Comparison of ENCODE assay signal across 8 cellular contexts in genomic region chr6:56708810-56709597, GRCh38.
A peak's percentile ranks its signal among the peaks of the same experiment; 100 is the strongest.
DNase-seq lines count a peak whose midpoint lies in the region; ATAC-seq and TF ChIP-seq lines count a peak whose summit lies in the region.

No MANE protein-coding gene starts in this region.

- H3K9me2 ChIP-seq in GM23338 (ENCODE audit: insufficient read depth) = no peaks in the 10 kb centered on the region

- peak; percentile 25 for TF ChIP-seq CTCF in AG09309 (IDR thresholded peaks at IDR 0.05; ENCODE audit: control insufficient read depth, insufficient read depth, low read depth, low read length, missing control alignments)
- TF ChIP-seq CTCF in GM23338 (conservative IDR thresholded peaks at IDR 0.05; ENCODE audit: low read depth in 2 of 2) = peak in 1 of 2 experiments; percentile 82; a peak in 3 of 4 replicates
- TF ChIP-seq CTCF in mammary epithelial cell (conservative IDR thresholded peaks at IDR 0.05 in 1 of 2, IDR thresholded peaks at IDR 0.05 in 1 of 2; ENCODE audit: extremely low read depth in 1 of 2, insufficient read depth in 1 of 2, low read depth in 1 of 2, low read length in 2 of 2) = peak; percentile 52 to 59

- peaks cover 30% of the 10 kb centered on the region for H3K4me1 ChIP-seq in GM23338 (ENCODE audit: insufficient read depth)
- H3K4me1 ChIP-seq in mammary epithelial cell (ENCODE audit: insufficient read depth, low read length) = peaks cover 14% of the 10 kb centered on the region

- H3K9ac ChIP-seq in mammary epithelial cell (ENCODE audit: insufficient read depth, low read length) = peak overlapping the region; percentile 57

- H4K20me1 ChIP-seq in GM23338 (replicated peaks; ENCODE audit: insufficient read depth) = no peaks in the 10 kb centered on the region; the same call in 1 of the 2 replicates
- no peaks in the 10 kb centered on the region for H4K20me1 ChIP-seq in mammary epithelial cell (ENCODE audit: insufficient read depth, low read length)

- BruUV-seq in mammary epithelial cell (replicated peaks; lab: Mats Ljungman, UMichigan) = no TSS peak

- H3K27me3 ChIP-seq in GM23338 (ENCODE audit: insufficient read depth) = no peaks in the 10 kb centered on the region
- no peaks in the 10 kb centered on the region for H3K27me3 ChIP-seq in mammary epithelial cell (ENCODE audit: insufficient read depth, low read length)

- H3K27me3 Mint-ChIP-seq in GM23338 (ENCODE audit: insufficient read depth, low read depth, poor library complexity) = peaks cover 2% of the 10 kb centered on the region

- H3K4me2 ChIP-seq in GM23338 = no peak overlapping the region
- H3K4me2 ChIP-seq in mammary epithelial cell (ENCODE audit: insufficient read depth, low read depth, low read length) = peak overlapping the region; percentile 90

- WGBS in mammary epithelial cell (ENCODE audit: low coverage, missing lambda C conversion rate) = 7% methylated on average over 4 of the region's 4 CpGs

- peaks cover 93% of the 10 kb centered on the region for H3K79me2 ChIP-seq in GM23338 (replicated peaks; ENCODE audit: insufficient read depth)
- peaks cover 39% of the 10 kb centered on the region for H3K79me2 ChIP-seq in mammary epithelial cell (ENCODE audit: insufficient read depth, low read length)

- dilution Hi-C loops in mammary epithelial cell (cut with HindIII; ENCODE audit: low sequenced_read_pairs) = no loop called here

- DNase-seq in AG09309 (ENCODE audit: low read depth) (no peak), GM23338 (ENCODE audit: low spot score) (peak; percentile 81), NCI-H526 treated with DMSO at 0.1 percent for 48 hours (lab: John Stamatoyannopoulos, UW) (peak; percentile 35), mammary epithelial cell (peak; percentile 68), left kidney (ENCODE audit: low read depth, low spot score) (peak; percentile 61)

- no peaks in the 10 kb centered on the region for H3F3A ChIP-seq in GM23338 (replicated peaks; ENCODE audit: low read depth)

- H3K9me3 Mint-ChIP-seq in GM23338 = no peaks in the 10 kb centered on the region

- intact Hi-C loops in mammary epithelial cell (cut with micrococcal nuclease) = loop anchor here (1.0 to 2.0 kb wide), 3 partner anchors 48 to 246 kb away; partner anchors contain the start of gene BEND6

- no peak overlapping the region for H3K27ac Mint-ChIP-seq in GM23338

- H3K4me3 ChIP-seq in AG09309 (ENCODE audit: control insufficient read depth, low read depth, low read length) (no peak overlapping the region), GM23338 (no peak overlapping the region), mammary epithelial cell (replicated peaks in 1 of 3; ENCODE audit: insufficient read depth in 1 of 3, low read depth in 2 of 3, low read length in 3 of 3) (peak overlapping the region; percentile 8 to 41 (median 39))

- H3K27ac ChIP-seq in GM23338 (ENCODE audit: low read depth) = no peak overlapping the region
- peak overlapping the region; percentile 75 for H3K27ac ChIP-seq in mammary epithelial cell (ENCODE audit: insufficient read depth, low read depth, low read length)

- H3K9me3 ChIP-seq in mammary epithelial cell (replicated peaks; ENCODE audit: insufficient read depth, low read length) = no peaks in the 10 kb centered on the region

- ATAC-seq in GM23338 (peak; percentile 24; the same call in 1 of the 3 replicates), GM18867 (IDR thresholded peaks at IDR 0.05; ENCODE audit: unreplicated experiment) (no peak), GM18511 (IDR thresholded peaks at IDR 0.05; ENCODE audit: unreplicated experiment) (no peak), HG03135 (IDR thresholded peaks at IDR 0.05; ENCODE audit: unreplicated experiment) (no peak)

- CTCF ChIA-PET in mammary epithelial cell (lab: Charles Lee; ENCODE audit: low non-redundant PET) = interaction anchor here (0.6 to 0.8 kb wide), 3 partner anchors 58 to 133 kb away, joined by 3 to 7 read pairs (median 3); no protein-coding TSS in a partner anchor

- H3K36me3 Mint-ChIP-seq in GM23338 (ENCODE audit: low read depth) = no peaks in the 10 kb centered on the region

- H2AFZ ChIP-seq in GM23338 (no peak overlapping the region), mammary epithelial cell (ENCODE audit: low read depth, low read length) (peak overlapping the region; percentile 36)

- H3K36me3 ChIP-seq in GM23338 (ENCODE audit: insufficient read depth) (no peaks in the 10 kb centered on the region), mammary epithelial cell (ENCODE audit: insufficient read depth, low read length) (no peaks in the 10 kb centered on the region)

- in situ Hi-C loops in mammary epithelial cell (cut with MboI; ENCODE audit: low sequenced_read_pairs in 2 of 2) = loop anchor here in 1 of 2 donors (10.0 kb wide), 1 partner anchor 46 kb away; no protein-coding TSS in a partner anchor

- no peak overlapping the region for H3K4me3 Mint-ChIP-seq in GM23338

- H3K4me1 Mint-ChIP-seq in GM23338 = peaks cover 30% of the 10 kb centered on the region

TF ChIP-seq in GM23338, 12 proteins besides CTCF, POLR2A, EP300 and RAD21:
- no peak for TF ChIP-seq NANOG (IDR thresholded peaks at IDR 0.05; ENCODE audit: borderline replicate concordance)
- no peak for TF ChIP-seq CREB1 (CRISPR knock-in tag; IDR thresholded peaks at IDR 0.05; ENCODE audit: low read depth)
- TF ChIP-seq, protein P1, sequence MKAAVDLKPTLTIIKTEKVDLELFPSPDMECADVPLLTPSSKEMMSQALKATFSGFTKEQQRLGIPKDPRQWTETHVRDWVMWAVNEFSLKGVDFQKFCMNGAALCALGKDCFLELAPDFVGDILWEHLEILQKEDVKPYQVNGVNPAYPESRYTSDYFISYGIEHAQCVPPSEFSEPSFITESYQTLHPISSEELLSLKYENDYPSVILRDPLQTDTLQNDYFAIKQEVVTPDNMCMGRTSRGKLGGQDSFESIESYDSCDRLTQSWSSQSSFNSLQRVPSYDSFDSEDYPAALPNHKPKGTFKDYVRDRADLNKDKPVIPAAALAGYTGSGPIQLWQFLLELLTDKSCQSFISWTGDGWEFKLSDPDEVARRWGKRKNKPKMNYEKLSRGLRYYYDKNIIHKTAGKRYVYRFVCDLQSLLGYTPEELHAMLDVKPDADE (IDR thresholded peaks at IDR 0.05) = no peak
- no peak for TF ChIP-seq ZNF114 (CRISPR knock-in tag; IDR thresholded peaks at IDR 0.05)
- TF ChIP-seq JUNB (IDR thresholded peaks at IDR 0.05; ENCODE audit: unreplicated experiment) = no peak
- no peak for TF ChIP-seq EZH2 (IDR thresholded peaks at IDR 0.05; ENCODE audit: low read depth, unreplicated experiment)
- no peak for TF ChIP-seq POLR2AphosphoS5 (IDR thresholded peaks at IDR 0.05; ENCODE audit: low read depth)
- no peak for TF ChIP-seq ZNF331 (CRISPR knock-in tag; IDR thresholded peaks at IDR 0.05; ENCODE audit: low read depth)

Comparison
In these comparisons a context has a peak if more than half of its experiments do, and no peak if none do; other contexts are left out.
1. H3K4me3 ChIP-seq: peak in mammary epithelial cell (3 of 3); none in AG09309 (single experiment) and GM23338 (single experiment).